ENCODE assay signal across 9 cellular contexts in genomic region chr19:40467007-40467565, GRCh38. TPM values are rescaled to one million over a fixed set of nuclear protein-coding genes. Genes with fewer than 3 reads are reported as not detected.
DNase-seq lines count a peak whose midpoint lies in the region; ATAC-seq, FAIRE-seq and TF ChIP-seq lines count a peak whose summit lies in the region.
"Had no signal": no experiment of that assay in that cellular context is flagged by ENCODE, and none has a peak within 500 bp of the region (broad histone marks: within the 10 kb centered on the region; RNA-seq: fewer than 3 reads in every experiment).

No MANE protein-coding gene starts in this region.

- H3K27me3 ChIP-seq in left ventricle myocardium inferior (ENCODE audit: low read depth) (peaks cover 5% of the 10 kb centered on the region), gastrocnemius medialis (no peaks in the 10 kb centered on the region)

- TF ChIP-seq POLR2A in gastrocnemius medialis (IDR thresholded peaks at IDR 0.05) (no peak), GM12892 (IDR thresholded peaks at IDR 0.05; ENCODE audit: low read depth, low read length) (no peak)

- TF ChIP-seq CTCF in left ventricle myocardium inferior (IDR thresholded peaks at IDR 0.05; ENCODE audit: borderline replicate concordance) (no peak), gastrocnemius medialis (IDR thresholded peaks at IDR 0.05 in 4 of 5, conservative IDR thresholded peaks at IDR 0.05 in 1 of 5) (no peak)

- FAIRE-seq in GM12892 (lab: Jason Lieb, UNC): no peak

- no peak for ATAC-seq in gastrocnemius medialis
- no peak for ATAC-seq in HG03196 (IDR thresholded peaks at IDR 0.05; ENCODE audit: unreplicated experiment)
- no peak for ATAC-seq in GM21737 (IDR thresholded peaks at IDR 0.05; ENCODE audit: unreplicated experiment)
- ATAC-seq: left lobe of liver had no signal

- H3K4me1 ChIP-seq in left ventricle myocardium inferior: peaks cover 35% of the 10 kb centered on the region
- peaks cover 5 to 22% of the 10 kb centered on the region in 2 donors for H3K4me1 ChIP-seq in gastrocnemius medialis

- H3K36me3 ChIP-seq in left ventricle myocardium inferior: no peaks in the 10 kb centered on the region
- H3K36me3 ChIP-seq in gastrocnemius medialis: no peaks in the 10 kb centered on the region

- H3K9me3 ChIP-seq in left ventricle myocardium inferior (replicated peaks) (no peaks in the 10 kb centered on the region), gastrocnemius medialis (no peaks in the 10 kb centered on the region)

- DNase-seq in GM03348 (ENCODE audit: low spot score): peak; percentile 60
- peak; percentile 64 for DNase-seq in activated CD8-positive, alpha-beta memory T cell treated with anti-CD3 and anti-CD28 coated beads, Interleukin-2, amount 50 U/mL, for 48 hours
- DNase-seq in left ventricle myocardium inferior: no peak
- no peak for DNase-seq in gastrocnemius medialis
- DNase-seq in DMS153 treated with DMSO at 0.1 percent for 48 hours (lab: John Stamatoyannopoulos, UW; ENCODE audit: unreplicated experiment): no peak
- no peak for DNase-seq in GM12892 (ENCODE audit: insufficient read length)

- intact Hi-C loops in left ventricle myocardium inferior (cut with micrococcal nuclease): no loop called here
- intact Hi-C loops in gastrocnemius medialis (cut with DNase I; ENCODE audit: low total_unique reads): loop anchor here (5.0 to 10.0 kb wide), 5 partner anchors 120 to 632 kb away; partner anchors contain the start of genes C19orf47, DYRK1B, EGLN2 and PLD3

- H3K27ac ChIP-seq in left ventricle myocardium inferior (replicated peaks) (peak overlapping the region; percentile 84), gastrocnemius medialis (peak overlapping the region; percentile 97 to 100 (median 98))

- H3K4me3 ChIP-seq in left ventricle myocardium inferior (peak overlapping the region; percentile 75), gastrocnemius medialis (peak overlapping the region; percentile 41 to 90 (median 76))

- in situ Hi-C loops in gastrocnemius medialis (cut with MboI; ENCODE audit: low sequenced_read_pairs in 4 of 4): loop anchor here in 1 of 4 donors (10.0 kb wide), 1 partner anchor 52 kb away; the partner anchor contains the start of gene PRX

RNA-seq across cellular contexts. Expression of gene SPTBN4, which starts 0.3 kb away (rescaled TPM):
- 6.1 TPM for total RNA-seq in left ventricle myocardium inferior
- total RNA-seq in gastrocnemius medialis: 1 to 10 TPM in 3 of 4 donors, under 1 TPM in 1; 0.86 to 5.9 (median 2.4) TPM
- polyA plus RNA-seq in GM12892 (2012; ENCODE audit: missing spikeins): 3.5 TPM

RNA-seq across cellular contexts. Expression of gene BLVRB, which starts 1.5 kb away (rescaled TPM):
- total RNA-seq in left ventricle myocardium inferior: 91.3 TPM
- 100 to 1,000 TPM; 254 to 679 (median 280) TPM for total RNA-seq in gastrocnemius medialis
- polyA plus RNA-seq in GM12892 (2012; ENCODE audit: missing spikeins): 26.2 TPM

RNA-seq across cellular contexts. Expression of gene SERTAD3, which starts 23.0 kb away (rescaled TPM):
- total RNA-seq in left ventricle myocardium inferior (16.2 TPM), gastrocnemius medialis (10 to 100 TPM; 12.7 to 24.4 (median 18.1) TPM)
- 13.0 TPM for polyA plus RNA-seq in GM12892 (2012; ENCODE audit: missing spikeins)

RNA-seq across cellular contexts. Expression of gene SERTAD1, which starts 41.3 kb away (rescaled TPM):
- total RNA-seq in left ventricle myocardium inferior: 9.2 TPM
- 10 to 100 TPM; 15.3 to 18.3 (median 16.0) TPM for total RNA-seq in gastrocnemius medialis
- polyA plus RNA-seq in GM12892 (2012; ENCODE audit: missing spikeins): 3.2 TPM

RNA-seq across cellular contexts. Expression of gene PRX, which starts 53.9 kb away (rescaled TPM):
- total RNA-seq in left ventricle myocardium inferior (3.3 TPM), gastrocnemius medialis (1 to 10 TPM; 2.4 to 4.2 (median 3.2) TPM)
- polyA plus RNA-seq in GM12892 (2012; ENCODE audit: missing spikeins): 0.74 TPM

Comparison
In these comparisons a context has a peak if more than half of its experiments do, and no peak if none do; other contexts are left out.
1. DNase-seq: peak in GM03348 (single experiment) and activated CD8-positive, alpha-beta memory T cell treated with anti-CD3 and anti-CD28 coated beads, Interleukin-2, amount 50 U/mL, for 48 hours (single experiment); none in left ventricle myocardium inferior (single experiment), gastrocnemius medialis (0 of 2), DMS153 treated with DMSO at 0.1 percent for 48 hours (single experiment) and GM12892 (single experiment).